Comparison of ENCODE assay signal across 1 cellular context in the genomic region with DNA sequence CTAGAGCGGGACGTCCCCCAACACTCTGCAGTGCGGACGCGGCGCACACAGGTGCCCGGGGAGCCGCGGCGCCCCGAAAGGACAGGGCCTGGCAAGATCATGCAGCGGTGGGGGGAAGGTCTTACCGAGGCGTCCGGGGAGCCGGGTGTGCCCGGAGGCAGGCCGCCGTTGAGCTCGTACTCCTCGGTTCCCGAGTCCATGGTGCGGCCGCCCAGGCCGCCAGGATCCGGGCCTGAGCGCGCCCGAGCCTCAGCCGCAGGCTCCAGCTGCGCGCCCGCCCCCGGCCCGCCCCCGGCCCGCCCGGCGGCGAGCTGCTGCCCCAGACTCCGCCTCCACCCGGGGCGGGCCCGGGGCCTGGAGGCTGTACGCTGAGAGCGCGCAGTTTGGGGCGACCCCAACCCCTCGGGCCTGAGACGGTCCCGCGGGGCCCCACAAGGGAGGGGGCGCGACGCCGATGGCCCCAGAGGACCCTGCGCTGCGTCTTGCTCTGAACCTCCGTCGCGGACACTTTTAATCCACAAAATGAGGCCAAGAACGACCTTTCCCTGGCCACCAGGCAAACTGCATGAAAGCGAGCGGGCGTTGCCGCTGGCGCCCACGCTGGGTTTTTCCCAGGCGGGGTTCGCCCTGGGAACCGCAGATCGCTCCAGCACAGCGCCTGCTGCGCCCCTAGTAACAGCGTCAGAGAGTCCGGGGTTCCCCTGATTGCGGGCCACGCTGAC.
TF ChIP-seq lines count a peak whose summit lies in the region.

A gene with protein sequence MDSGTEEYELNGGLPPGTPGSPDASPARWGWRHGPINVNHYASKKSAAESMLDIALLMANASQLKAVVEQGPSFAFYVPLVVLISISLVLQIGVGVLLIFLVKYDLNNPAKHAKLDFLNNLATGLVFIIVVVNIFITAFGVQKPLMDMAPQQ (minus strand): TSS at position 234 of the 722 bp plus-strand sequence. CDS start 34 bp downstream, at position 200.

TF ChIP-seq in SK-N-SH treated with all-trans-retinoic acid at 6 μM for 48 hours, 23 proteins besides CTCF, POLR2A, EP300 and RAD21 (continued from another document):
- TF ChIP-seq, protein P1, sequence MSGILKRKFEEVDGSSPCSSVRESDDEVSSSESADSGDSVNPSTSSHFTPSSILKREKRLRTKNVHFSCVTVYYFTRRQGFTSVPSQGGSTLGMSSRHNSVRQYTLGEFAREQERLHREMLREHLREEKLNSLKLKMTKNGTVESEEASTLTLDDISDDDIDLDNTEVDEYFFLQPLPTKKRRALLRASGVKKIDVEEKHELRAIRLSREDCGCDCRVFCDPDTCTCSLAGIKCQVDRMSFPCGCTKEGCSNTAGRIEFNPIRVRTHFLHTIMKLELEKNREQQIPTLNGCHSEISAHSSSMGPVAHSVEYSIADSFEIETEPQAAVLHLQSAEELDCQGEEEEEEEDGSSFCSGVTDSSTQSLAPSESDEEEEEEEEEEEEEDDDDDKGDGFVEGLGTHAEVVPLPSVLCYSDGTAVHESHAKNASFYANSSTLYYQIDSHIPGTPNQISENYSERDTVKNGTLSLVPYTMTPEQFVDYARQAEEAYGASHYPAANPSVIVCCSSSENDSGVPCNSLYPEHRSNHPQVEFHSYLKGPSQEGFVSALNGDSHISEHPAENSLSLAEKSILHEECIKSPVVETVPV (CRISPR knock-in tag; IDR thresholded peaks at IDR 0.05), result no peak
TF ChIP-seq in SK-N-SH treated with all-trans-retinoic acid at 6 μM for 48 hours: peak in this region for 0.
